Comparison of ENCODE assay signal across 1 cellular context in the genomic region with DNA sequence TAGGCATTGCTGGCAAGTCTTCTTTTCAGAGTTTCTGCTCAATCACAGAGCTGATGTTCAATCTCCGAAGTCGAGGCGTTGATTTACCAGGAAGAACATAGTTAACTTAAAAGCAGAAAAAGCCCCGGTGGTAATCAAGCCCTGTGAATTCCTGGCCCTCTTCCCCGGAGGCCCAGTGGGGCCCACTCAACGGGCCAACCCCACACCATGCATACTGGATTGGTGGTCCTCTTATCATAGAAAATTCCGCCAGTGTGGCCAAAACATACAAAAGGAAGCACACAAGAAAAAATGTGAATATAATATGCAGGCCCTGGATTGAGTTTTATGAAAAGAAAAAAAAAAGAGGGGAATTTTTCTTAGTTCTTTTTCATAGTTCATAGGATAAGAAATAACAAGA.
TF ChIP-seq lines count a peak whose summit lies in the region.

No MANE protein-coding gene starts in this region.

TF ChIP-seq in endothelial cell of umbilical vein, 7 proteins besides CTCF, POLR2A, EP300 and RAD21 (continued from another document):
- TF ChIP-seq, protein P1, sequence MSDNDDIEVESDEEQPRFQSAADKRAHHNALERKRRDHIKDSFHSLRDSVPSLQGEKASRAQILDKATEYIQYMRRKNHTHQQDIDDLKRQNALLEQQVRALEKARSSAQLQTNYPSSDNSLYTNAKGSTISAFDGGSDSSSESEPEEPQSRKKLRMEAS (IDR thresholded peaks at IDR 0.05; ENCODE audit: insufficient read depth, insufficient read length), result no peak
- TF ChIP-seq MYC (IDR thresholded peaks at IDR 0.05; ENCODE audit: low read depth, low read length) (no peak), GATA2 (IDR thresholded peaks at IDR 0.05; ENCODE audit: insufficient read depth, insufficient read length, low read depth, low read length) (no peak), POLR2AphosphoS5 (IDR thresholded peaks at IDR 0.05; ENCODE audit: insufficient read depth, low read depth, low read length) (no peak), EZH2 (IDR thresholded peaks at IDR 0.05; ENCODE audit: borderline replicate concordance, low read depth, low read length, severe bottlenecking) (no peak), FOS (IDR thresholded peaks at IDR 0.05; ENCODE audit: borderline replicate concordance, insufficient read depth, low read length) (no peak)
